Comparison of ENCODE assay signal across 8 cellular contexts in genomic region chr5:117888688-117889087, GRCh38.
DNase-seq lines count a peak whose midpoint lies in the region; ATAC-seq and TF ChIP-seq lines count a peak whose summit lies in the region.

No MANE protein-coding gene starts in this region.

- H3K27me3 ChIP-seq in effector memory CD4-positive, alpha-beta T cell (replicated peaks; ENCODE audit: control insufficient read depth, insufficient read depth, low read length, poor library complexity, severe bottlenecking), result no peaks in the 10 kb centered on the region

- DNase-seq in A172 (ENCODE audit: low spot score) (peak; percentile 22), cardiac fibroblast (ENCODE audit: low read depth in 2 of 2) (peak; percentile 3 to 46), dermis blood vessel endothelial cell (no peak), SW480 (ENCODE audit: low spot score) (no peak), SHP77 treated with DMSO at 0.1 percent for 48 hours (lab: John Stamatoyannopoulos, UW) (no peak)
- DNase-seq in effector memory CD4-positive, alpha-beta T cell, result no peak

- H3K4me3 ChIP-seq in cardiac fibroblast (replicated peaks in 1 of 2; ENCODE audit: low read depth in 2 of 2, low read length in 2 of 2), result peak overlapping the region; percentile 6 to 20
- no peak overlapping the region for H3K4me3 ChIP-seq in effector memory CD4-positive, alpha-beta T cell (ENCODE audit: insufficient read depth, low read depth, low read length, poor library complexity, severe bottlenecking)

- H3K36me3 ChIP-seq in effector memory CD4-positive, alpha-beta T cell (ENCODE audit: control insufficient read depth, insufficient read depth, low read length), result no peaks in the 10 kb centered on the region

- H3K4me1 ChIP-seq in effector memory CD4-positive, alpha-beta T cell (ENCODE audit: control insufficient read depth, insufficient read depth, low read length, poor library complexity, severe bottlenecking), result no peaks in the 10 kb centered on the region

- TF ChIP-seq CTCF in cardiac fibroblast (IDR thresholded peaks at IDR 0.05; ENCODE audit: low read depth, low read length), result no peak

- H3K27ac ChIP-seq in effector memory CD4-positive, alpha-beta T cell (ENCODE audit: insufficient read depth, low read length, poor library complexity, severe bottlenecking), result no peak overlapping the region

- ATAC-seq in GM19324 (IDR thresholded peaks at IDR 0.05; ENCODE audit: low FRiP score, unreplicated experiment), result peak; percentile 75
- ATAC-seq in HG03135 (IDR thresholded peaks at IDR 0.05; ENCODE audit: unreplicated experiment), result peak; percentile 94

- no peaks in the 10 kb centered on the region for H3K9me3 ChIP-seq in effector memory CD4-positive, alpha-beta T cell (ENCODE audit: control insufficient read depth, low read length)

Comparison
In these comparisons a context has a peak if more than half of its experiments do, and no peak if none do; other contexts are left out.
1. DNase-seq: peak in A172 (single experiment) and cardiac fibroblast (2 of 2); none in dermis blood vessel endothelial cell (single experiment), SW480 (single experiment), SHP77 treated with DMSO at 0.1 percent for 48 hours (single experiment) and effector memory CD4-positive, alpha-beta T cell (0 of 3).